Comparison of ENCODE assay signal across 18 cellular contexts in the genomic region with DNA sequence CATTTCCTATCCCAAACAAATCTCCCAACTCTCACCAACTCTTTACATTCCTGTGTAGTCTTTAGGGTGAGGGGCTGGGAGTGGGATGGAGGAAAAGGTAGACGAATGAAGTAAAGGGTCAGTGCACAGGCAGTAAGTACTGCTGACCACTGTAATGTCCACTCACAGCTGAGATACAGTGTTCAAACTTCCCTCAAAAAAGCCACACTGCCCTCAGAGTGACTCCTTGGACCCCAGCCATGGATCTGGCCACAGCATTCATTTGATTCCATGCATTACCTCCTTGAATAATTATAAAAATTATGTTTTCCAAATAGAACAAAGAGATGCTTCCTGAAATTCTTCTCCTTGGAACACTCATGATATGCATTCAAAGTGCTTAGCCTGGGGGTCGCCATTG. TPM values are rescaled to one million over a fixed set of nuclear protein-coding genes. Genes with fewer than 3 reads are reported as not detected.
DNase-seq lines count a peak whose midpoint lies in the region; ATAC-seq and TF ChIP-seq lines count a peak whose summit lies in the region.
"Had no signal": no experiment of that assay in that cellular context is flagged by ENCODE, and none has a peak within 500 bp of the region (broad histone marks: within the 10 kb centered on the region; RNA-seq: fewer than 3 reads in every experiment).

No MANE protein-coding gene starts in this region.

- H2BK120ac ChIP-seq in IMR-90 (ENCODE audit: low read depth, low read length) = peak overlapping the region; percentile 40; the same call in 1 of the 2 replicates

- H3K4me1 Mint-ChIP-seq in activated T-helper 17 cell treated with anti-CD3 and anti-CD28 coated beads, Interleukin-2, amount 50 U/mL, for 72 hours = peaks cover 10% of the 10 kb centered on the region
- H3K4me1 Mint-ChIP-seq in Caco-2 (ENCODE audit: low read depth, unreplicated experiment) = peaks cover 7% of the 10 kb centered on the region
- peaks cover 6% of the 10 kb centered on the region for H3K4me1 Mint-ChIP-seq in activated T-cell treated with anti-CD3 and anti-CD28 coated beads, Interleukin-2, amount 50 U/mL, for 4 hours (ENCODE audit: low read depth)
- H3K4me1 Mint-ChIP-seq: CD8-positive, alpha-beta memory T cell had no signal

- DNase-seq in IMR-90 (peak; percentile 26), fibroblast of peridontal ligament (ENCODE audit: extremely low read depth) (peak; percentile 24), osteoblast (ENCODE audit: insufficient read length, low spot score, missing footprints) (no peak), Caco-2 (no peak), ecto neural progenitor cell (ENCODE audit: low spot score) (no peak), NCI-H748 treated with DMSO at 0.1 percent for 48 hours (lab: John Stamatoyannopoulos, UW) (no peak)
- DNase-seq in activated T-cell treated with anti-CD3 and anti-CD28 coated beads, Interleukin-2, amount 50 U/mL, for 4 hours = no peak
- DNase-seq: C1 segment of cervical spinal cord; CD8-positive, alpha-beta memory T cell; DMS79; NCI-H1048; NCI-H1436; NCI-H2029; NCI-H345; NCI-H524 treated with DMSO at 0.1 percent for 48 hours had no signal

- TF ChIP-seq RAD21 in IMR-90 (IDR thresholded peaks at IDR 0.05; ENCODE audit: low read length) = no peak

- H3K4ac ChIP-seq in IMR-90 (ENCODE audit: low read depth, low read length) = peak overlapping the region; percentile 57

- H2BK15ac ChIP-seq in IMR-90 (ENCODE audit: low read depth, low read length) = peak overlapping the region; percentile 38; the same call in 1 of the 3 replicates

- peak overlapping the region; percentile 77; the same call in 1 of the 2 replicates for H3K27ac ChIP-seq in IMR-90 (ENCODE audit: insufficient read depth, low read length)
- no peak overlapping the region for H3K27ac ChIP-seq in osteoblast (ENCODE audit: low read depth, low read length)
- H3K27ac ChIP-seq: SJSA1 had no signal

- H2AFZ ChIP-seq in IMR-90 (replicated peaks; ENCODE audit: low read length, poor library complexity) = no peak overlapping the region
- H2AFZ ChIP-seq in osteoblast (ENCODE audit: low read length) = peak overlapping the region; percentile 44

- peak; percentile 73 for ATAC-seq in IMR-90 (ENCODE audit: low read depth)
- ATAC-seq in activated T-helper 17 cell treated with anti-CD3 and anti-CD28 coated beads, Interleukin-2, amount 50 U/mL, for 72 hours (replicated peaks) = no peak
- ATAC-seq in activated T-cell treated with anti-CD3 and anti-CD28 coated beads, Interleukin-2, amount 50 U/mL, for 4 hours = no peak
- ATAC-seq: Panc1 had no signal

- H3K27ac Mint-ChIP-seq in activated T-helper 17 cell treated with anti-CD3 and anti-CD28 coated beads, Interleukin-2, amount 50 U/mL, for 72 hours = peak overlapping the region; percentile 52
- H3K27ac Mint-ChIP-seq in Caco-2 (ENCODE audit: unreplicated experiment) = no peak overlapping the region

- H3K4me2 ChIP-seq in IMR-90 (ENCODE audit: low read depth, low read length) = no peak overlapping the region
- no peak overlapping the region for H3K4me2 ChIP-seq in osteoblast (ENCODE audit: insufficient read depth, low read length)

- H3K36me3 ChIP-seq in IMR-90 (ENCODE audit: control insufficient read depth, insufficient read depth, low read length) (peaks cover 12% of the 10 kb centered on the region), osteoblast (ENCODE audit: insufficient read depth, low read length) (no peaks in the 10 kb centered on the region), Caco-2 (ENCODE audit: control insufficient read depth, insufficient read depth, low read length) (no peaks in the 10 kb centered on the region)
- H3K36me3 ChIP-seq: SJSA1 had no signal

- H3K18ac ChIP-seq in IMR-90 (ENCODE audit: low read depth, low read length) = peak overlapping the region; percentile 63

- H3K9me3 ChIP-seq in IMR-90 (ENCODE audit: control insufficient read depth, insufficient read depth, low read length) = peaks cover under 1% of the 10 kb centered on the region; the same call in 1 of the 2 replicates
- no peaks in the 10 kb centered on the region for H3K9me3 ChIP-seq in osteoblast (ENCODE audit: low read depth, low read length)
- H3K9me3 ChIP-seq in Caco-2 = no peaks in the 10 kb centered on the region
- H3K9me3 ChIP-seq: SJSA1 had no signal

- no peaks in the 10 kb centered on the region for H3K27me3 Mint-ChIP-seq in activated T-helper 17 cell treated with anti-CD3 and anti-CD28 coated beads, Interleukin-2, amount 50 U/mL, for 72 hours
- no peaks in the 10 kb centered on the region for H3K27me3 Mint-ChIP-seq in Caco-2 (ENCODE audit: insufficient read depth, unreplicated experiment)
- H3K27me3 Mint-ChIP-seq in activated T-cell treated with anti-CD3 and anti-CD28 coated beads, Interleukin-2, amount 50 U/mL, for 4 hours (ENCODE audit: low read depth) = no peaks in the 10 kb centered on the region

- H3K9me1 ChIP-seq in IMR-90 (ENCODE audit: insufficient read depth, low read length) = no peaks in the 10 kb centered on the region

- no peak for TF ChIP-seq CTCF in IMR-90 (conservative IDR thresholded peaks at IDR 0.05; ENCODE audit: low read depth, low read length)
- TF ChIP-seq CTCF in osteoblast (IDR thresholded peaks at IDR 0.05; ENCODE audit: extremely low read depth, low read depth, low read length) = no peak
- TF ChIP-seq CTCF in Caco-2 (IDR thresholded peaks at IDR 0.05; ENCODE audit: insufficient read depth in 1 of 2, low read depth in 1 of 2, low read length in 1 of 2, severe bottlenecking in 1 of 2, unreplicated experiment in 1 of 2) = no peak

- H4K91ac ChIP-seq in IMR-90 (ENCODE audit: insufficient read depth, low read depth, low read length) = no peak overlapping the region

- H3K36me3 Mint-ChIP-seq in activated T-helper 17 cell treated with anti-CD3 and anti-CD28 coated beads, Interleukin-2, amount 50 U/mL, for 72 hours (ENCODE audit: low read depth) = no peaks in the 10 kb centered on the region
- H3K36me3 Mint-ChIP-seq in Caco-2 (ENCODE audit: insufficient read depth, unreplicated experiment) = no peaks in the 10 kb centered on the region
- no peaks in the 10 kb centered on the region for H3K36me3 Mint-ChIP-seq in activated T-cell treated with anti-CD3 and anti-CD28 coated beads, Interleukin-2, amount 50 U/mL, for 4 hours (ENCODE audit: insufficient read depth)

- intact Hi-C loops in IMR-90 (cut with micrococcal nuclease) (no loop called here), Caco-2 (cut with micrococcal nuclease; ENCODE audit: unreplicated experiment) (no loop called here)

- POLR2A ChIA-PET in IMR-90 (lab: Charles Lee; ENCODE audit: unreplicated experiment) = no interaction called here
- POLR2A ChIA-PET in Caco-2 (lab: Charles Lee) = no interaction called here

- H3K4me3 Mint-ChIP-seq in activated T-helper 17 cell treated with anti-CD3 and anti-CD28 coated beads, Interleukin-2, amount 50 U/mL, for 72 hours = peak overlapping the region; percentile 46
- no peak overlapping the region for H3K4me3 Mint-ChIP-seq in Caco-2 (ENCODE audit: unreplicated experiment)
- H3K4me3 Mint-ChIP-seq in activated T-cell treated with anti-CD3 and anti-CD28 coated beads, Interleukin-2, amount 50 U/mL, for 4 hours = no peak overlapping the region
- H3K4me3 Mint-ChIP-seq: CD8-positive, alpha-beta memory T cell had no signal

- CTCF ChIA-PET in IMR-90 (lab: Yijun Ruan, JAX) (interaction anchor here (0.7 kb wide), 1 partner anchor 12 kb away, joined by 3 read pairs; no protein-coding TSS in a partner anchor), Caco-2 (lab: Charles Lee) (no interaction called here)

- H3K14ac ChIP-seq in IMR-90 (replicated peaks; ENCODE audit: low read depth, low read length) = no peak overlapping the region

- no peak overlapping the region for H3K23ac ChIP-seq in IMR-90 (ENCODE audit: low read depth, low read length)

- H4K20me1 ChIP-seq in IMR-90 (ENCODE audit: insufficient read depth, low read length) = no peaks in the 10 kb centered on the region
- H4K20me1 ChIP-seq in osteoblast (ENCODE audit: insufficient read depth, low read length) = no peaks in the 10 kb centered on the region

- H3K9me3 Mint-ChIP-seq in activated T-helper 17 cell treated with anti-CD3 and anti-CD28 coated beads, Interleukin-2, amount 50 U/mL, for 72 hours = peaks cover 7% of the 10 kb centered on the region
- H3K9me3 Mint-ChIP-seq in Caco-2 (ENCODE audit: unreplicated experiment) = peaks cover 5% of the 10 kb centered on the region
- peaks cover 6% of the 10 kb centered on the region for H3K9me3 Mint-ChIP-seq in activated T-cell treated with anti-CD3 and anti-CD28 coated beads, Interleukin-2, amount 50 U/mL, for 4 hours

- H2BK5ac ChIP-seq in IMR-90 (ENCODE audit: low read depth, low read length, poor library complexity, severe bottlenecking) = peak overlapping the region; percentile 37

- H3K9ac ChIP-seq in IMR-90 (ENCODE audit: low read depth, low read length) = no peak overlapping the region; the same call in 1 of the 2 replicates

- TF ChIP-seq POLR2A in IMR-90 (IDR thresholded peaks at IDR 0.05; ENCODE audit: low read depth, low read length) = no peak

- H3K27me3 ChIP-seq in IMR-90 (ENCODE audit: control insufficient read depth, insufficient read depth, low read length) = no peaks in the 10 kb centered on the region
- H3K27me3 ChIP-seq in osteoblast (ENCODE audit: insufficient read depth, low read length) = no peaks in the 10 kb centered on the region
- no peaks in the 10 kb centered on the region; the same call in 1 of the 2 replicates for H3K27me3 ChIP-seq in Caco-2 (replicated peaks; ENCODE audit: control insufficient read depth, insufficient read depth, low read length)
- H3K27me3 ChIP-seq: SJSA1 had no signal

- 0 out of 4 replicates have a peak, but pooled peaks cover 0 to 7% of the 10 kb centered on the region in 2 experiments for H3K79me1 ChIP-seq in IMR-90 (ENCODE audit: low read depth in 1 of 2, low read length in 2 of 2)

- H3K56ac ChIP-seq in IMR-90 (ENCODE audit: extremely low read depth, insufficient read depth, low read length) = no peak overlapping the region

- H3K4me3 ChIP-seq in IMR-90 (ENCODE audit: insufficient read depth, low read depth, low read length) (no peak overlapping the region), osteoblast (ENCODE audit: insufficient read depth, low read length) (no peak overlapping the region), Caco-2 (ENCODE audit: low read depth, low read length) (no peak overlapping the region)
- H3K4me3 ChIP-seq: SJSA1 had no signal

- BruUV-seq in IMR-90 (replicated peaks; lab: Mats Ljungman, UMichigan) = no TSS peak
- no TSS peak for BruUV-seq in Caco-2 (replicated peaks; lab: Mats Ljungman, UMichigan)

- peak overlapping the region; percentile 32; the same call in 1 of the 2 replicates for H4K5ac ChIP-seq in IMR-90 (ENCODE audit: low read depth, low read length)

- no CpG with 5 or more reads among the region's 2 CpGs for WGBS in IMR-90 (ENCODE audit: extremely low coverage in 2 of 2, insufficient read length in 1 of 2), 2 experiments

- peak overlapping the region in 1 of 2 experiments; percentile 32; a peak in 2 of 4 replicates for H4K8ac ChIP-seq in IMR-90 (ENCODE audit: low read depth in 2 of 2, low read length in 2 of 2)

- dilution Hi-C loops in IMR-90 (cut with HindIII; ENCODE audit: low sequenced_read_pairs, unreplicated experiment) = no loop called here

- H3K4me1 ChIP-seq in IMR-90 (ENCODE audit: control insufficient read depth, insufficient read depth, low read length) = peaks cover 8% of the 10 kb centered on the region
- no peaks in the 10 kb centered on the region for H3K4me1 ChIP-seq in osteoblast (ENCODE audit: insufficient read depth, low read length)
- no peaks in the 10 kb centered on the region for H3K4me1 ChIP-seq in Caco-2
- H3K4me1 ChIP-seq: SJSA1 had no signal

- no peak overlapping the region for H2AK5ac ChIP-seq in IMR-90 (ENCODE audit: low read depth, low read length)

- H2BK20ac ChIP-seq in IMR-90 (ENCODE audit: low read depth, low read length) = no peak overlapping the region

- H2AK9ac ChIP-seq in IMR-90 (replicated peaks; ENCODE audit: low read depth, low read length, poor library complexity) = no peak overlapping the region

- in situ Hi-C loops in IMR-90 (cut with MboI; ENCODE audit: low sequenced_read_pairs) = no loop called here

- no peaks in the 10 kb centered on the region for H3K79me2 ChIP-seq in osteoblast (ENCODE audit: insufficient read depth, low read length)

RNA-seq across cellular contexts. Expression of a gene that starts 19.8 kb away (rescaled TPM):
- total RNA-seq in IMR-90 (2012; rRNA removed) (21.7 and 22.0 TPM in 2 replicates), osteoblast (12.7 and 13.3 TPM in 2 replicates), Caco-2 (2022) (35.6 and 42.8 TPM in 2 replicates)
- polyA plus RNA-seq in IMR-90 (2012; rRNA removed) = 27.1 and 31.7 TPM in 2 replicates
- 9.3 and 22.5 TPM in 2 replicates for polyA plus RNA-seq in IMR-90 (2012; cell fraction: cytosol; rRNA removed)
- 36.1 and 45.4 TPM in 2 replicates for polyA plus RNA-seq in IMR-90 (2012; cell fraction: nucleus; rRNA removed; ENCODE audit: low replicate concordance)
- 10 to 100 TPM; 44.2 to 46.9 TPM for total RNA-seq in activated T-helper 17 cell treated with anti-CD3 and anti-CD28 coated beads, Interleukin-2, amount 50 U/mL, for 72 hours
- 10 to 100 TPM; 20.3 to 26.8 (median 26.1) TPM for total RNA-seq in activated T-cell treated with anti-CD3 and anti-CD28 coated beads, Interleukin-2, amount 50 U/mL, for 4 hours

RNA-seq across cellular contexts. Expression of a gene that starts 31.5 kb away (rescaled TPM):
- 5.3 and 5.9 TPM in 2 replicates for total RNA-seq in IMR-90 (2012; rRNA removed)
- polyA plus RNA-seq in IMR-90 (2012; rRNA removed) = 10.0 and 10.8 TPM in 2 replicates
- polyA plus RNA-seq in IMR-90 (2012; cell fraction: cytosol; rRNA removed) = 9.9 and 18.5 TPM in 2 replicates
- 5.7 and 23.0 TPM in 2 replicates for polyA plus RNA-seq in IMR-90 (2012; cell fraction: nucleus; rRNA removed; ENCODE audit: low replicate concordance)
- total RNA-seq in activated T-helper 17 cell treated with anti-CD3 and anti-CD28 coated beads, Interleukin-2, amount 50 U/mL, for 72 hours = 10 to 100 TPM; 17.8 to 22.0 TPM
- 0.59 and 0.72 TPM in 2 replicates for total RNA-seq in osteoblast
- 1.2 and 1.6 TPM in 2 replicates for total RNA-seq in Caco-2 (2022)
- 1 to 10 TPM; 1.7 to 4.1 (median 4.0) TPM for total RNA-seq in activated T-cell treated with anti-CD3 and anti-CD28 coated beads, Interleukin-2, amount 50 U/mL, for 4 hours

Comparison
In these comparisons a context has a peak if more than half of its experiments do, and no peak if none do; other contexts are left out.
1. DNase-seq: peak in IMR-90 (single experiment) and fibroblast of peridontal ligament (single experiment); none in osteoblast (single experiment), Caco-2 (0 of 2), ecto neural progenitor cell (single experiment), activated T-cell treated with anti-CD3 and anti-CD28 coated beads, Interleukin-2, amount 50 U/mL, for 4 hours (single experiment) and NCI-H748 treated with DMSO at 0.1 percent for 48 hours (single experiment).